Comparison of ENCODE assay signal across 8 cellular contexts in the genomic region with DNA sequence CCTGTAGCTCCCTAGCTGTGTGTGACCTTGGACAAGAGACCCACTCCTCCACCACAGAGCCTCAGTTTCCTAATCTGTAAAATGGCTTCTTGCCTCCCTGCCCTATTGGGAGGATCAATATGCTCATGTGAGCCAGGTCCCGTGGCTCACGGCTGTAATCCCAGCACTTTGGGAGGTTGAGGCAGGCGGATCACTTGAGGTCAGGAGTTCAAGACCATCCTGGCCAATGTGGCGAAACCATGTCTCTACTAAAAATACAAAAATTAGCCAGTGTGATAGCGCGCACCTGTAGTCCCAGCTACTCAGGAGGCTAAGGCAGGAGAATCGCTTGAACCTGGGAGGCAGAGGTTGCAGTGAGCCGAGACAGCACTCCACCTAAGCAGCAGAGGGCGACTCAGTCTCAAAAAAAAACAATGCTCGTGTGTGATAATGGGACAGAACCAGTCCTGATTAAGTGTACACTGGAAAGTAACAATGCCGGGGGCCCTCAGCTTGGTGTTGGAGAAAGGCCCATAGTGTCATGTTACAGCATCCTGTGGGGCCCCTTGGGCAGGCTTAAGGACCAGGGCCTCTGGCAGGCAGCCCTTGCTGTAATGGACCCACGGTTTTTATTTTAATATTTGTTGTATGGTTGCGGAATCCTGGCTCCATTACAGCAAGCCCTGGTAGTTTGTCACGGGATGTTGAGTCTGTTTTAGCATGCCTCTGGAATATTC. TPM values are rescaled to one million over a fixed set of nuclear protein-coding genes. Genes with fewer than 3 reads are reported as not detected.
DNase-seq lines count a peak whose midpoint lies in the region; ATAC-seq and TF ChIP-seq lines count a peak whose summit lies in the region.

No MANE protein-coding gene starts in this region.

- H3K36me3 ChIP-seq in DOHH2 (ENCODE audit: control insufficient read depth, low read length) (peaks cover 25% of the 10 kb centered on the region), MG63 (peaks cover 23% of the 10 kb centered on the region)

- POLR2A ChIA-PET in RWPE1 (lab: Yijun Ruan, JAX; ENCODE audit: low non-redundant PET) = no interaction called here

- peak overlapping the region; percentile 98 for H3K27ac Mint-ChIP-seq in stimulated activated memory B cell treated with anti-CD40 and anti-IgM and Interleukin-4, amounts not matched to agents 10 μg/mL and 1 μg/mL and 100 μg/mL, for 72 hours

- H3K4me3 Mint-ChIP-seq in stimulated activated memory B cell treated with anti-CD40 and anti-IgM and Interleukin-4, amounts not matched to agents 10 μg/mL and 1 μg/mL and 100 μg/mL, for 72 hours = no peak overlapping the region

- TF ChIP-seq CTCF in DOHH2 (IDR thresholded peaks at IDR 0.05; ENCODE audit: low read depth, low read length, poor library complexity, severe bottlenecking) (peak; percentile 63), RWPE1 (conservative IDR thresholded peaks at IDR 0.05; ENCODE audit: low read depth) (peak; percentile 74), astrocyte of the cerebellum (IDR thresholded peaks at IDR 0.05; ENCODE audit: low read depth, low read length, missing control alignments) (peak; percentile 69)

- in situ Hi-C loops in astrocyte of the cerebellum (cut with HindIII; ENCODE audit: low sequenced_read_pairs) = no loop called here

- peaks cover 24% of the 10 kb centered on the region for H3K36me3 Mint-ChIP-seq in stimulated activated memory B cell treated with anti-CD40 and anti-IgM and Interleukin-4, amounts not matched to agents 10 μg/mL and 1 μg/mL and 100 μg/mL, for 72 hours

- H3K27me3 Mint-ChIP-seq in stimulated activated memory B cell treated with anti-CD40 and anti-IgM and Interleukin-4, amounts not matched to agents 10 μg/mL and 1 μg/mL and 100 μg/mL, for 72 hours = no peaks in the 10 kb centered on the region

- H3K4me1 ChIP-seq in DOHH2 (ENCODE audit: control insufficient read depth, low read length) = peaks cover 36% of the 10 kb centered on the region

- peaks cover 36% of the 10 kb centered on the region for H3F3A ChIP-seq in DOHH2 (ENCODE audit: control insufficient read depth, insufficient read depth)

- H3K4me1 Mint-ChIP-seq in stimulated activated memory B cell treated with anti-CD40 and anti-IgM and Interleukin-4, amounts not matched to agents 10 μg/mL and 1 μg/mL and 100 μg/mL, for 72 hours = peaks cover 59% of the 10 kb centered on the region

- DNase-seq in MG63 = peak; percentile 57
- peak; percentile 48 for DNase-seq in RWPE1 (ENCODE audit: low spot score)
- peak; percentile 68 for DNase-seq in astrocyte of the cerebellum (ENCODE audit: low read depth)
- DNase-seq in islet precursor cell = peak; percentile 72
- DNase-seq in mesenteric fat pad (ENCODE audit: low spot score) = no peak
- DNase-seq in activated gamma-delta T cell (lab: John Stamatoyannopoulos, UW) = no peak

- no peaks in the 10 kb centered on the region for H3K9me3 Mint-ChIP-seq in stimulated activated memory B cell treated with anti-CD40 and anti-IgM and Interleukin-4, amounts not matched to agents 10 μg/mL and 1 μg/mL and 100 μg/mL, for 72 hours

- H3K27me3 ChIP-seq in DOHH2 (ENCODE audit: control insufficient read depth, low read length) (no peaks in the 10 kb centered on the region), MG63 (no peaks in the 10 kb centered on the region)

- H3K9me3 ChIP-seq in DOHH2 (ENCODE audit: control insufficient read depth, insufficient read depth, low read length) (no peaks in the 10 kb centered on the region), MG63 (no peaks in the 10 kb centered on the region)

- no peak overlapping the region for H3K4me2 ChIP-seq in DOHH2 (ENCODE audit: low read length)

- CTCF ChIA-PET in RWPE1 (lab: Yijun Ruan, JAX) = interaction anchor here (0.6 to 2.0 kb wide), 13 partner anchors 14 to 178 kb away, joined by 3 to 18 read pairs (median 5); no protein-coding TSS in a partner anchor

- peaks cover 6% of the 10 kb centered on the region; the same call in 1 of the 2 replicates for H4K20me1 ChIP-seq in DOHH2 (ENCODE audit: control insufficient read depth, insufficient read depth, low read depth, low read length)

- H3K9me2 ChIP-seq in DOHH2 (replicated peaks; ENCODE audit: control insufficient read depth, low read length) = no peaks in the 10 kb centered on the region

- no peak overlapping the region for H3K4me3 ChIP-seq in DOHH2 (ENCODE audit: low read length)
- H3K4me3 ChIP-seq in MG63 = no peak overlapping the region
- no peak overlapping the region for H3K4me3 ChIP-seq in astrocyte of the cerebellum (ENCODE audit: low read depth, low read length)

- H3K27ac ChIP-seq in DOHH2 (ENCODE audit: low read depth, low read length) (no peak overlapping the region), RWPE1 (no peak overlapping the region)

- ATAC-seq in stimulated activated memory B cell treated with anti-CD40 and anti-IgM and Interleukin-4, amounts not matched to agents 10 μg/mL and 1 μg/mL and 100 μg/mL, for 72 hours = no peak

- H3K79me2 ChIP-seq in DOHH2 (ENCODE audit: control insufficient read depth, low read length) = peaks cover 12% of the 10 kb centered on the region

RNA-seq across cellular contexts. Expression of a gene that starts 6.8 kb away (rescaled TPM):
- 2,408 and 3,564 TPM in 2 replicates for total RNA-seq in MG63 (2014; rRNA removed; shearing (Covaris generic); ENCODE audit: low replicate concordance)
- 1,458 TPM for total RNA-seq in mesenteric fat pad

RNA-seq across cellular contexts. Expression of a gene that starts 9.4 kb away (rescaled TPM):
- 29.6 and 58.0 TPM in 2 replicates for total RNA-seq in MG63 (2014; rRNA removed; shearing (Covaris generic); ENCODE audit: low replicate concordance)
- total RNA-seq in mesenteric fat pad = 476 TPM

RNA-seq across cellular contexts. Expression of a gene that starts 15.6 kb away (rescaled TPM):
- 1,730 and 3,823 TPM in 2 replicates for total RNA-seq in MG63 (2014; rRNA removed; shearing (Covaris generic); ENCODE audit: low replicate concordance)
- total RNA-seq in mesenteric fat pad = 2,027 TPM

RNA-seq across cellular contexts. Expression of a gene that starts 24.8 kb away (rescaled TPM):
- 131 and 183 TPM in 2 replicates for total RNA-seq in MG63 (2014; rRNA removed; shearing (Covaris generic); ENCODE audit: low replicate concordance)
- total RNA-seq in mesenteric fat pad = 76.2 TPM

RNA-seq across cellular contexts. Expression of a gene that starts 29.0 kb away (rescaled TPM):
- total RNA-seq in MG63 (2014; rRNA removed; shearing (Covaris generic); ENCODE audit: low replicate concordance) = 0.25 and 5.0 TPM in 2 replicates
- total RNA-seq in mesenteric fat pad = 6.2 TPM

Comparison
In these comparisons a context has a peak if more than half of its experiments do, and no peak if none do; other contexts are left out.
1. DNase-seq: peak in MG63 (single experiment), RWPE1 (single experiment), astrocyte of the cerebellum (single experiment) and islet precursor cell (single experiment); none in mesenteric fat pad (single experiment) and activated gamma-delta T cell (single experiment).
2. Peak in every context shown above with its lines, with median percentiles within 50 percentile points of each other: CTCF ChIP-seq.